In the genomic region with DNA sequence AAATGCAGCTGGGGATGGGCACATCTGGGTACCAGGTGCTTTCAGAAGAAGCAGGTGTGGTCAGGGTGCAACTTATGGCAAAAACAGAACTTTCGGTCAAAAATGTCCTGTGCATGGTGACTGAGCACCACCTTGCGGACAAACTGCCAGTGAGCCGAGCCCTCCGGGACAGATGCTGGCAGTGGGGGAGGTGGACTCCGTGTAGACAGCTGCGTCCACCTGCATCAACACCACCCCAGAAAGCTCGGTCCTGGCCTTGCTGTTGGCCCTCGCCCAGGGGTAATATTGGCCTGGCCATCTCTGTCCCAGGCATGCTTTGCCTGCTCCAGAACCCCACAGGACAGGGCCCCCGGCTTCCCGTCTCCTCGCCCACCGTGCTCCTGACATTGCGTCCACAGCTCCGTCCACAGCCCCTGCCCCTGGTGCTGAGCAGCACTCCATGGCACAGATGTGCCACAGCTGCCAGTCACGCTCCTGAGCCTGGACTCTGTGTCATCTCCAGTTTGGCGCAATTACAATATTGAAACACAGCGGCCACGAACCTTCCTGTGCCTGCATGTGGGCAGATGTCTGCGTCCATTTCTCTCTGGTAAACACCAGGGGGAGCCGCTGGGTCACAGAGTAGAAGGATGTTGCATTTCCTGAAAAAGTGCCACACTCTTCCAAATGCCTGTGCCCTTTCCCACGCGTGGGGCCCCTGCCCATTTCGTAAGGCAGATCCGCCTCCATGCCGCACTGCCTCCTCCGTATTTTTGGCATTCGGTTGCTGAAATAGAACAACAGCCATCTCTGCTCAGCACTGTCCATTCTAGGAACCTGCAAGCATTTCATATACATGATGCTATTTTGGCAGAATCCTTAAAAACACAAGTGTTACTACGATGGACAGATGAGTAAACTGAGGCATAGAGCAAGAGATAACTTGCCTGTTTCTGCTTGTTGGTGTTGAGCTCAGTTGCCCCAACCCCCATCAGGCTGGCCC, we compare ENCODE assay signal across 1 cellular context.
TF ChIP-seq lines count a peak whose summit lies in the region.

No MANE protein-coding gene starts in this region.

TF ChIP-seq in K562, 482 proteins besides CTCF, POLR2A, EP300 and RAD21 (continued from another document and continues in another):
- TF ChIP-seq ZNF398 (CRISPR knock-in tag; IDR thresholded peaks at IDR 0.05) (no peak), DACH1 (IDR thresholded peaks at IDR 0.05; ENCODE audit: partially characterized antibody) (no peak), BHLHE40 (IDR thresholded peaks at IDR 0.05; ENCODE audit: low read length) (peak; percentile 31; the same call in 1 of the 2 replicates), ZNF253 (CRISPR knock-in tag; conservative IDR thresholded peaks at IDR 0.05) (no peak), ZNF124 (CRISPR knock-in tag; IDR thresholded peaks at IDR 0.05) (no peak), ZNF224 (CRISPR knock-in tag; IDR thresholded peaks at IDR 0.05) (no peak), NFE2L1 (tag; IDR thresholded peaks at IDR 0.05; ENCODE audit: borderline replicate concordance, low read depth) (no peak), NFIC (IDR thresholded peaks at IDR 0.05) (no peak), RCOR1 (IDR thresholded peaks at IDR 0.05; ENCODE audit: borderline replicate concordance in 1 of 2, low read depth in 2 of 2, low read length in 2 of 2) (peak in 1 of 2 experiments; percentile 41; a peak in 1 of 4 replicates), HDAC2 (IDR thresholded peaks at IDR 0.05) (no peak), TRIM28 (IDR thresholded peaks at IDR 0.05) (no peak), SIN3A (IDR thresholded peaks at IDR 0.05; ENCODE audit: borderline replicate concordance in 2 of 2, control insufficient read depth in 1 of 2, low read depth in 2 of 2, low read length in 2 of 2) (no peak), HINFP (tag; conservative IDR thresholded peaks at IDR 0.05; ENCODE audit: low read depth) (no peak), CTBP1 (IDR thresholded peaks at IDR 0.05; ENCODE audit: borderline replicate concordance) (peak; percentile 49), FOXK2 (conservative IDR thresholded peaks at IDR 0.05 in 1 of 2, IDR thresholded peaks at IDR 0.05 in 1 of 2; ENCODE audit: low read depth in 2 of 2) (no peak), ZNF133 (CRISPR knock-in tag; IDR thresholded peaks at IDR 0.05) (no peak), CSDE1 (IDR thresholded peaks at IDR 0.05) (no peak), ILF3 (IDR thresholded peaks at IDR 0.05; ENCODE audit: borderline replicate concordance) (no peak), HCFC1 (IDR thresholded peaks at IDR 0.05; ENCODE audit: low read depth, low read length) (no peak), ZNF785 (CRISPR knock-in tag; IDR thresholded peaks at IDR 0.05) (no peak), SETDB1 (IDR thresholded peaks at IDR 0.05; ENCODE audit: low read length) (no peak), FOXK1 (CRISPR knock-in tag; IDR thresholded peaks at IDR 0.05; ENCODE audit: borderline replicate concordance) (peak; percentile 53; the same call in 1 of the 2 replicates), ZMIZ1 (IDR thresholded peaks at IDR 0.05; ENCODE audit: low read depth in 2 of 2, low read length in 2 of 2) (no peak), MCM5 (IDR thresholded peaks at IDR 0.05; ENCODE audit: low read depth) (no peak), ZBTB1 (CRISPR knock-in tag; IDR thresholded peaks at IDR 0.05; ENCODE audit: borderline replicate concordance, low read depth) (no peak), ARHGAP35 (IDR thresholded peaks at IDR 0.05; ENCODE audit: partially characterized antibody) (no peak), ZBTB26 (CRISPR knock-in tag; IDR thresholded peaks at IDR 0.05) (no peak), ZNF174 (CRISPR knock-in tag; IDR thresholded peaks at IDR 0.05) (no peak), CTCFL (IDR thresholded peaks at IDR 0.05; ENCODE audit: borderline replicate concordance, insufficient read depth, low read depth, low read length, poor library complexity, severe bottlenecking) (no peak), ZFX (CRISPR knock-in tag; IDR thresholded peaks at IDR 0.05) (no peak), GABPB1 (CRISPR knock-in tag; IDR thresholded peaks at IDR 0.05) (peak; percentile 29), HDGF (IDR thresholded peaks at IDR 0.05) (no peak), PHB (CRISPR knock-in tag; IDR thresholded peaks at IDR 0.05) (no peak)
- TF ChIP-seq, protein P1, sequence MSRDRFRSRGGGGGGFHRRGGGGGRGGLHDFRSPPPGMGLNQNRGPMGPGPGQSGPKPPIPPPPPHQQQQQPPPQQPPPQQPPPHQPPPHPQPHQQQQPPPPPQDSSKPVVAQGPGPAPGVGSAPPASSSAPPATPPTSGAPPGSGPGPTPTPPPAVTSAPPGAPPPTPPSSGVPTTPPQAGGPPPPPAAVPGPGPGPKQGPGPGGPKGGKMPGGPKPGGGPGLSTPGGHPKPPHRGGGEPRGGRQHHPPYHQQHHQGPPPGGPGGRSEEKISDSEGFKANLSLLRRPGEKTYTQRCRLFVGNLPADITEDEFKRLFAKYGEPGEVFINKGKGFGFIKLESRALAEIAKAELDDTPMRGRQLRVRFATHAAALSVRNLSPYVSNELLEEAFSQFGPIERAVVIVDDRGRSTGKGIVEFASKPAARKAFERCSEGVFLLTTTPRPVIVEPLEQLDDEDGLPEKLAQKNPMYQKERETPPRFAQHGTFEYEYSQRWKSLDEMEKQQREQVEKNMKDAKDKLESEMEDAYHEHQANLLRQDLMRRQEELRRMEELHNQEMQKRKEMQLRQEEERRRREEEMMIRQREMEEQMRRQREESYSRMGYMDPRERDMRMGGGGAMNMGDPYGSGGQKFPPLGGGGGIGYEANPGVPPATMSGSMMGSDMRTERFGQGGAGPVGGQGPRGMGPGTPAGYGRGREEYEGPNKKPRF (IDR thresholded peaks at IDR 0.05; ENCODE audit: low read depth, low read length): no peak
- TF ChIP-seq, protein P2, sequence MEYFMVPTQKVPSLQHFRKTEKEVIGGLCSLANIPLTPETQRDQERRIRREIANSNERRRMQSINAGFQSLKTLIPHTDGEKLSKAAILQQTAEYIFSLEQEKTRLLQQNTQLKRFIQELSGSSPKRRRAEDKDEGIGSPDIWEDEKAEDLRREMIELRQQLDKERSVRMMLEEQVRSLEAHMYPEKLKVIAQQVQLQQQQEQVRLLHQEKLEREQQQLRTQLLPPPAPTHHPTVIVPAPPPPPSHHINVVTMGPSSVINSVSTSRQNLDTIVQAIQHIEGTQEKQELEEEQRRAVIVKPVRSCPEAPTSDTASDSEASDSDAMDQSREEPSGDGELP (CRISPR knock-in tag; IDR thresholded peaks at IDR 0.05; ENCODE audit: borderline replicate concordance): peak; percentile 64
- TF ChIP-seq, protein P3, sequence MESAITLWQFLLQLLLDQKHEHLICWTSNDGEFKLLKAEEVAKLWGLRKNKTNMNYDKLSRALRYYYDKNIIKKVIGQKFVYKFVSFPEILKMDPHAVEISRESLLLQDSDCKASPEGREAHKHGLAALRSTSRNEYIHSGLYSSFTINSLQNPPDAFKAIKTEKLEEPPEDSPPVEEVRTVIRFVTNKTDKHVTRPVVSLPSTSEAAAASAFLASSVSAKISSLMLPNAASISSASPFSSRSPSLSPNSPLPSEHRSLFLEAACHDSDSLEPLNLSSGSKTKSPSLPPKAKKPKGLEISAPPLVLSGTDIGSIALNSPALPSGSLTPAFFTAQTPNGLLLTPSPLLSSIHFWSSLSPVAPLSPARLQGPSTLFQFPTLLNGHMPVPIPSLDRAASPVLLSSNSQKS (CRISPR knock-in tag; IDR thresholded peaks at IDR 0.05): no peak
- TF ChIP-seq, protein P4, sequence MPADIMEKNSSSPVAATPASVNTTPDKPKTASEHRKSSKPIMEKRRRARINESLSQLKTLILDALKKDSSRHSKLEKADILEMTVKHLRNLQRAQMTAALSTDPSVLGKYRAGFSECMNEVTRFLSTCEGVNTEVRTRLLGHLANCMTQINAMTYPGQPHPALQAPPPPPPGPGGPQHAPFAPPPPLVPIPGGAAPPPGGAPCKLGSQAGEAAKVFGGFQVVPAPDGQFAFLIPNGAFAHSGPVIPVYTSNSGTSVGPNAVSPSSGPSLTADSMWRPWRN (IDR thresholded peaks at IDR 0.05; ENCODE audit: low read depth): no peak
- TF ChIP-seq, protein P5, sequence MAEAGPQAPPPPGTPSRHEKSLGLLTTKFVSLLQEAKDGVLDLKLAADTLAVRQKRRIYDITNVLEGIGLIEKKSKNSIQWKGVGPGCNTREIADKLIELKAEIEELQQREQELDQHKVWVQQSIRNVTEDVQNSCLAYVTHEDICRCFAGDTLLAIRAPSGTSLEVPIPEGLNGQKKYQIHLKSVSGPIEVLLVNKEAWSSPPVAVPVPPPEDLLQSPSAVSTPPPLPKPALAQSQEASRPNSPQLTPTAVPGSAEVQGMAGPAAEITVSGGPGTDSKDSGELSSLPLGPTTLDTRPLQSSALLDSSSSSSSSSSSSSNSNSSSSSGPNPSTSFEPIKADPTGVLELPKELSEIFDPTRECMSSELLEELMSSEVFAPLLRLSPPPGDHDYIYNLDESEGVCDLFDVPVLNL (CRISPR knock-in tag; IDR thresholded peaks at IDR 0.05; ENCODE audit: low read depth): 0 out of 2 replicates have a peak, but pooled peaks have one; percentile 30
- TF ChIP-seq, protein P6, sequence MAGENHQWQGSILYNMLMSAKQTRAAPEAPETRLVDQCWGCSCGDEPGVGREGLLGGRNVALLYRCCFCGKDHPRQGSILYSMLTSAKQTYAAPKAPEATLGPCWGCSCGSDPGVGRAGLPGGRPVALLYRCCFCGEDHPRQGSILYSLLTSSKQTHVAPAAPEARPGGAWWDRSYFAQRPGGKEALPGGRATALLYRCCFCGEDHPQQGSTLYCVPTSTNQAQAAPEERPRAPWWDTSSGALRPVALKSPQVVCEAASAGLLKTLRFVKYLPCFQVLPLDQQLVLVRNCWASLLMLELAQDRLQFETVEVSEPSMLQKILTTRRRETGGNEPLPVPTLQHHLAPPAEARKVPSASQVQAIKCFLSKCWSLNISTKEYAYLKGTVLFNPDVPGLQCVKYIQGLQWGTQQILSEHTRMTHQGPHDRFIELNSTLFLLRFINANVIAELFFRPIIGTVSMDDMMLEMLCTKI (IDR thresholded peaks at IDR 0.05; ENCODE audit: partially characterized antibody): no peak
